1 cellular context compared by ENCODE assay signal in the genomic region with DNA sequence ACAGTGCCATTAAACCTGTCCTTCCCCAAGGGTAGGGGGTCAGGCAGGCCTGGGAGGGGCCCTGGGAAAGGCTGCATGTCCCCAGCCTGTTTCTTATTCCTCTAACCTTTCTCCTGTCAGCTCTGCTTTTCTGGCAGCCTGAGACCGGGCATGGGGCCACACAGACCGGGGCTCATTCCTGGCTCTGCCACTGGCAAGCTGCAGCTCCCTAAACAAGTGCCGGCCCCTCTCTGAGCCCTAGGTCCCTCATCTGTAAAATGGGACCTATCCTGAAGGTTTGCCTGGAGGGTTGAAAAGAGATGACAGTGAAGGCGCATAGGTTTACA.
TF ChIP-seq lines count a peak whose summit lies in the region.

No MANE protein-coding gene starts in this region.

TF ChIP-seq in IMR-90, 13 proteins besides CTCF, POLR2A, EP300 and RAD21 (continued from another document):
- no peak for TF ChIP-seq SMC3 (IDR thresholded peaks at IDR 0.05; ENCODE audit: low read depth, low read length)
- TF ChIP-seq FOS (IDR thresholded peaks at IDR 0.05; ENCODE audit: low read depth, low read length), result no peak
- TF ChIP-seq MXI1 (IDR thresholded peaks at IDR 0.05; ENCODE audit: borderline replicate concordance, low read depth, low read length), result no peak
- no peak for TF ChIP-seq MAZ (IDR thresholded peaks at IDR 0.05; ENCODE audit: borderline replicate concordance, low read depth, low read length)
- no peak for TF ChIP-seq BHLHE40 (IDR thresholded peaks at IDR 0.05; ENCODE audit: low read depth, low read length)
- no peak for TF ChIP-seq CEBPB (IDR thresholded peaks at IDR 0.05; ENCODE audit: low read depth, low read length)
- TF ChIP-seq, protein P1, sequence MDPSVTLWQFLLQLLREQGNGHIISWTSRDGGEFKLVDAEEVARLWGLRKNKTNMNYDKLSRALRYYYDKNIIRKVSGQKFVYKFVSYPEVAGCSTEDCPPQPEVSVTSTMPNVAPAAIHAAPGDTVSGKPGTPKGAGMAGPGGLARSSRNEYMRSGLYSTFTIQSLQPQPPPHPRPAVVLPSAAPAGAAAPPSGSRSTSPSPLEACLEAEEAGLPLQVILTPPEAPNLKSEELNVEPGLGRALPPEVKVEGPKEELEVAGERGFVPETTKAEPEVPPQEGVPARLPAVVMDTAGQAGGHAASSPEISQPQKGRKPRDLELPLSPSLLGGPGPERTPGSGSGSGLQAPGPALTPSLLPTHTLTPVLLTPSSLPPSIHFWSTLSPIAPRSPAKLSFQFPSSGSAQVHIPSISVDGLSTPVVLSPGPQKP (IDR thresholded peaks at IDR 0.05; ENCODE audit: borderline replicate concordance, low read depth, low read length), result no peak
- TF ChIP-seq NFE2L2 (IDR thresholded peaks at IDR 0.05; ENCODE audit: low read depth, low read length), result no peak
- TF ChIP-seq, protein P2, sequence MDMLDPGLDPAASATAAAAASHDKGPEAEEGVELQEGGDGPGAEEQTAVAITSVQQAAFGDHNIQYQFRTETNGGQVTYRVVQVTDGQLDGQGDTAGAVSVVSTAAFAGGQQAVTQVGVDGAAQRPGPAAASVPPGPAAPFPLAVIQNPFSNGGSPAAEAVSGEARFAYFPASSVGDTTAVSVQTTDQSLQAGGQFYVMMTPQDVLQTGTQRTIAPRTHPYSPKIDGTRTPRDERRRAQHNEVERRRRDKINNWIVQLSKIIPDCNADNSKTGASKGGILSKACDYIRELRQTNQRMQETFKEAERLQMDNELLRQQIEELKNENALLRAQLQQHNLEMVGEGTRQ (IDR thresholded peaks at IDR 0.05; ENCODE audit: low read depth, low read length), result no peak
- no peak for TF ChIP-seq MAFK (IDR thresholded peaks at IDR 0.05; ENCODE audit: low read depth, low read length)
- TF ChIP-seq CHD1 (IDR thresholded peaks at IDR 0.05; ENCODE audit: low read depth, low read length), result no peak
- TF ChIP-seq RFX5 (IDR thresholded peaks at IDR 0.05; ENCODE audit: low read depth, low read length), result no peak
